22 cellular contexts compared by ENCODE assay signal in genomic region chr11:46944356-46944755, GRCh38. TPM values are rescaled to one million over a fixed set of nuclear protein-coding genes. Genes with fewer than 3 reads are reported as not detected.
"Had no signal": no experiment of that assay in that cellular context is flagged by ENCODE, and none has a peak within 500 bp of the region (broad histone marks: within the 10 kb centered on the region; RNA-seq: fewer than 3 reads in every experiment).

No MANE protein-coding gene starts in this region.

- H3K27ac ChIP-seq: epithelial cell of prostate, esophagus squamous epithelium, left ventricle myocardium inferior, lower lobe of right lung, neutrophil, right atrium auricular region, sigmoid colon, tibial artery, upper lobe of right lung, vagina had no signal

- H3K36me3 Mint-ChIP-seq: naive B cell had no signal

- ATAC-seq: effector memory CD8-positive, alpha-beta T cell; left cardiac atrium; lower lobe of right lung; upper lobe of right lung had no signal

- H3K27me3 Mint-ChIP-seq: effector memory CD8-positive, alpha-beta T cell; memory B cell; naive B cell had no signal

- H3K27ac Mint-ChIP-seq: immature natural killer cell, memory B cell, nephron had no signal

- H3K9me3 ChIP-seq: esophagus squamous epithelium, left ventricle myocardium inferior, lower lobe of right lung, neutrophil, right atrium auricular region, sigmoid colon, tibial artery, upper lobe of right lung, vagina had no signal

- H3K4me3 ChIP-seq: esophagus squamous epithelium, left ventricle myocardium inferior, lower lobe of right lung, right atrium auricular region, sigmoid colon, skin epidermis, tibial artery, upper lobe of right lung, vagina had no signal

- FAIRE-seq: kidney had no signal

- H3K4me1 ChIP-seq: left ventricle myocardium inferior, lower lobe of right lung, right atrium auricular region, upper lobe of right lung had no signal

- H3K27me3 ChIP-seq: esophagus squamous epithelium, neutrophil, right atrium auricular region, sigmoid colon, tibial artery, upper lobe of right lung, vagina had no signal

- H3K36me3 ChIP-seq: neutrophil, right atrium auricular region, upper lobe of right lung, vagina had no signal

- H3K9me3 Mint-ChIP-seq: effector memory CD8-positive, alpha-beta T cell; immature natural killer cell; memory B cell; naive B cell; nephron had no signal

- H3K4me3 Mint-ChIP-seq: effector memory CD8-positive, alpha-beta T cell; immature natural killer cell; memory B cell; naive B cell; nephron had no signal

- DNase-seq: effector memory CD8-positive, alpha-beta T cell; esophagus squamous epithelium; foreskin fibroblast; immature natural killer cell; kidney; left cardiac atrium; left ventricle myocardium inferior; lower lobe of right lung; naive B cell; posterior cingulate gyrus; sigmoid colon; stimulated activated CD4-positive, alpha-beta T cell treated with anti-CD3 and anti-CD28 coated beads, Interleukin-12 subunit alpha, Interleukin-12 subunit beta, amount 100 ng/mL, for 4 hours; stimulated activated naive CD4-positive, alpha-beta T cell; tibial artery; upper lobe of right lung had no signal

RNA-seq across cellular contexts. Expression of gene LRP4, which starts 26.0 kb away (rescaled TPM):
- polyA plus RNA-seq: immature natural killer cell had no signal
